ENCODE assay signal across 6 cellular contexts in the genomic region with DNA sequence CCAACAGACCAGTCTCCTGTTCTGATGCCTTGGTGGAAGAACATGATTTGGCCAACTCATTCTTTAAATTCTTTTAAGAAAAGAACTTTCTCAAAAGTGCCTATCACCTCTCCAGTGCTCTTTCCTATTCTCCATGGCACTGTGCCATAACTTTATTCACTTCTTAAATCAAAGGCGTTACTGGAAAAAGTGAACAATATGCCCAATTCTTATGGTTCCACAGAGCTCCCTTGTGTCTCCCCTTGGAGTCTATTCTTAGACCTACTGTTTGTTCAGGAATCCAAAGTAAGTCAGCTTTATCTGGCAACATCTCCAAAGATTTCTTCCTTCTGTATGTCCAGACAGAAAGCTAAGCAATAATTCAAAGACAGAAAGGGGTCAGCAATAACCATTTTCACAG.
"Had no signal": no experiment of that assay in that cellular context is flagged by ENCODE, and none has a peak within 500 bp of the region (broad histone marks: within the 10 kb centered on the region; RNA-seq: fewer than 3 reads in every experiment).

No MANE protein-coding gene starts in this region.

- H3K4me1 ChIP-seq: HAP-1 had no signal

- H3K4me3 ChIP-seq: GM23338, HAP-1 had no signal

- ATAC-seq: GM23338, HCT116 had no signal

- H3K9me3 ChIP-seq: HAP-1 had no signal

- H3K36me3 ChIP-seq: HAP-1 had no signal

- DNase-seq: HFFc6, IMR-90, KBM-7 had no signal
